Comparison of ENCODE assay signal across 7 cellular contexts in genomic region chrX:150688911-150689451, GRCh38. TPM values are rescaled to one million over a fixed set of nuclear protein-coding genes. Genes with fewer than 3 reads are reported as not detected.
DNase-seq lines count a peak whose midpoint lies in the region; FAIRE-seq and TF ChIP-seq lines count a peak whose summit lies in the region.

No MANE protein-coding gene starts in this region.

- H3K4me2 ChIP-seq in GM23248 (ENCODE audit: unreplicated experiment): peak overlapping the region; percentile 40
- H3K4me2 ChIP-seq in smooth muscle cell: no peak overlapping the region
- H3K4me2 ChIP-seq in neural progenitor cell: no peak overlapping the region

- no peaks in the 10 kb centered on the region for H3K79me2 ChIP-seq in GM23248 (ENCODE audit: insufficient read depth)
- H3K79me2 ChIP-seq in smooth muscle cell (ENCODE audit: low read depth): no peaks in the 10 kb centered on the region
- H3K79me2 ChIP-seq in neural progenitor cell (ENCODE audit: low read depth): peaks cover 2% of the 10 kb centered on the region

- H3K27me3 Mint-ChIP-seq in neural progenitor cell (ENCODE audit: insufficient read depth, low read depth): peaks cover 8% of the 10 kb centered on the region

- no peak overlapping the region for H3K4me3 ChIP-seq in GM23248
- H3K4me3 ChIP-seq in smooth muscle cell: no peak overlapping the region
- H3K4me3 ChIP-seq in neural progenitor cell: no peak overlapping the region

- H3K9ac ChIP-seq in GM23248: peak overlapping the region; percentile 48
- peak overlapping the region; percentile 13 for H3K9ac ChIP-seq in smooth muscle cell (ENCODE audit: low read depth)
- H3K9ac ChIP-seq in neural progenitor cell: no peak overlapping the region

- WGBS in GM23248 (ENCODE audit: low coverage in 1 of 2, low lambda C conversion rate in 2 of 2, missing lambda C conversion rate in 2 of 2), 2 experiments: 5 to 6% methylated on average over 4 to 5 of the region's 5 CpGs
- WGBS in smooth muscle cell (ENCODE audit: low lambda C conversion rate): 48% methylated on average over 5 of the region's 5 CpGs

- H3K36me3 Mint-ChIP-seq in neural progenitor cell: no peaks in the 10 kb centered on the region

- peaks cover 3% of the 10 kb centered on the region for H3K9me3 ChIP-seq in GM23248 (ENCODE audit: low read depth)
- H3K9me3 ChIP-seq in smooth muscle cell (replicated peaks; ENCODE audit: low read depth): no peaks in the 10 kb centered on the region
- H3K9me3 ChIP-seq in neural progenitor cell (ENCODE audit: low read depth): no peaks in the 10 kb centered on the region

- H3K9me2 ChIP-seq in GM23248 (ENCODE audit: insufficient read depth): no peaks in the 10 kb centered on the region

- TF ChIP-seq CTCF in smooth muscle cell (IDR thresholded peaks at IDR 0.05; ENCODE audit: borderline replicate concordance, insufficient read depth, poor library complexity, severe bottlenecking): no peak
- TF ChIP-seq CTCF in neural progenitor cell (IDR thresholded peaks at IDR 0.05): no peak

- H3K36me3 ChIP-seq in GM23248 (ENCODE audit: low read depth): no peaks in the 10 kb centered on the region
- H3K36me3 ChIP-seq in smooth muscle cell (ENCODE audit: low read depth): no peaks in the 10 kb centered on the region
- H3K36me3 ChIP-seq in neural progenitor cell: no peaks in the 10 kb centered on the region

- H3K4me1 ChIP-seq in GM23248 (ENCODE audit: insufficient read depth) (peaks cover 16% of the 10 kb centered on the region), smooth muscle cell (ENCODE audit: low read depth) (peaks cover 2% of the 10 kb centered on the region), neural progenitor cell (no peaks in the 10 kb centered on the region)

- no peak overlapping the region for H3K4me3 Mint-ChIP-seq in neural progenitor cell

- H3F3A ChIP-seq in GM23248 (ENCODE audit: insufficient read depth): peaks cover 31% of the 10 kb centered on the region
- H3F3A ChIP-seq in smooth muscle cell (ENCODE audit: low read depth): no peaks in the 10 kb centered on the region
- no peaks in the 10 kb centered on the region for H3F3A ChIP-seq in neural progenitor cell (ENCODE audit: low read depth)

- H2AFZ ChIP-seq in GM23248 (no peak overlapping the region), smooth muscle cell (ENCODE audit: low read depth) (no peak overlapping the region), neural progenitor cell (replicated peaks) (no peak overlapping the region)

- peaks cover 12% of the 10 kb centered on the region for H3K9me3 Mint-ChIP-seq in neural progenitor cell

- in situ Hi-C loops in GM23248 (cut with MboI): no loop called here

- H3K27me3 ChIP-seq in GM23248 (replicated peaks; ENCODE audit: insufficient read depth): no peaks in the 10 kb centered on the region
- no peaks in the 10 kb centered on the region for H3K27me3 ChIP-seq in smooth muscle cell (ENCODE audit: low read depth)
- H3K27me3 ChIP-seq in neural progenitor cell: no peaks in the 10 kb centered on the region

- H4K20me1 ChIP-seq in GM23248 (ENCODE audit: insufficient read depth) (no peaks in the 10 kb centered on the region), smooth muscle cell (ENCODE audit: low read depth) (no peaks in the 10 kb centered on the region), neural progenitor cell (ENCODE audit: low read depth) (no peaks in the 10 kb centered on the region)

- peaks cover 9% of the 10 kb centered on the region for H3K4me1 Mint-ChIP-seq in neural progenitor cell

- H3K27ac Mint-ChIP-seq in neural progenitor cell: no peak overlapping the region

- H3K27ac ChIP-seq in GM23248 (peak overlapping the region; percentile 84), epithelial cell of prostate (peak overlapping the region; percentile 81), smooth muscle cell (ENCODE audit: low read depth) (peak overlapping the region; percentile 68), neural progenitor cell (no peak overlapping the region)

- peak; percentile 86 for DNase-seq in GM23248
- peak; percentile 98 for DNase-seq in RCC 7860 (ENCODE audit: low spot score)
- peak; percentile 73 for DNase-seq in epithelial cell of prostate (ENCODE audit: low read depth, low spot score)
- no peak for DNase-seq in smooth muscle cell (lab: John Stamatoyannopoulos, UW; ENCODE audit: unreplicated experiment)
- DNase-seq in GDM1 (lab: John Stamatoyannopoulos, UW): no peak
- no peak for DNase-seq in pons (ENCODE audit: low spot score)
- DNase-seq in neural progenitor cell (ENCODE audit: low spot score): no peak

- peak; percentile 97 for FAIRE-seq in RCC 7860 (lab: Jason Lieb, UNC)

RNA-seq across cellular contexts. Expression of gene MTMR1, which starts 4.2 kb away (rescaled TPM):
- total RNA-seq in GM23248 (2014; rRNA removed; shearing (Covaris generic)): 12.8 and 15.8 TPM in 2 replicates
- 2.7 and 3.7 TPM in 2 replicates for polyA plus RNA-seq in GM23248 (2016; fragmentation: Nextera tagmentation; extraction: Ambion mirVana)
- total RNA-seq in smooth muscle cell: 13.8 and 15.6 TPM in 2 replicates
- polyA plus RNA-seq in smooth muscle cell: 10.1 and 19.0 TPM in 2 replicates
- total RNA-seq in neural progenitor cell (ENCODE audit: low replicate concordance): 17.4 and 18.0 TPM in 2 replicates

Comparison
In these comparisons a context has a peak if more than half of its experiments do, and no peak if none do; other contexts are left out.
1. DNase-seq: peak in GM23248 (single experiment), RCC 7860 (single experiment) and epithelial cell of prostate (single experiment); none in smooth muscle cell (single experiment), GDM1 (single experiment), pons (single experiment) and neural progenitor cell (single experiment).